ENCODE assay signal across 1 cellular context in genomic region chr17:42178817-42179216, GRCh38.
A peak's percentile ranks its signal among the peaks of the same experiment; 100 is the strongest.
TF ChIP-seq lines count a peak whose summit lies in the region.

No MANE protein-coding gene starts in this region.

TF ChIP-seq in GM12878, 131 proteins besides CTCF, POLR2A, EP300 and RAD21 (continued from another document and continues in another):
- TF ChIP-seq RELB (IDR thresholded peaks at IDR 0.05; ENCODE audit: low read depth) = no peak
- TF ChIP-seq ATF7 (IDR thresholded peaks at IDR 0.05; ENCODE audit: low read depth) = no peak
- no peak for TF ChIP-seq PAX8 (IDR thresholded peaks at IDR 0.05)
- no peak for TF ChIP-seq MAX (IDR thresholded peaks at IDR 0.05; ENCODE audit: low read depth, low read length)
- TF ChIP-seq EED (IDR thresholded peaks at IDR 0.05; ENCODE audit: low read depth) = peak; percentile 69; the same call in 1 of the 2 replicates
- no peak for TF ChIP-seq NKRF (conservative IDR thresholded peaks at IDR 0.05)
- no peak for TF ChIP-seq RCOR1 (conservative IDR thresholded peaks at IDR 0.05; ENCODE audit: low read depth, low read length)
- TF ChIP-seq E2F8 (IDR thresholded peaks at IDR 0.05; ENCODE audit: low read depth, partially characterized antibody) = no peak
- TF ChIP-seq BRCA1 (IDR thresholded peaks at IDR 0.05; ENCODE audit: low read depth, low read length) = no peak
- no peak for TF ChIP-seq ATF2 (IDR thresholded peaks at IDR 0.05; ENCODE audit: low read length)
- no peak for TF ChIP-seq SMC3 (IDR thresholded peaks at IDR 0.05; ENCODE audit: borderline replicate concordance, low read length)
- TF ChIP-seq MLLT1 (IDR thresholded peaks at IDR 0.05) = no peak
- TF ChIP-seq ZNF622 (IDR thresholded peaks at IDR 0.05) = no peak
- no peak for TF ChIP-seq LARP7 (IDR thresholded peaks at IDR 0.05)
- TF ChIP-seq ZSCAN29 (IDR thresholded peaks at IDR 0.05) = no peak
- no peak for TF ChIP-seq TCF7 (IDR thresholded peaks at IDR 0.05; ENCODE audit: borderline replicate concordance)
- no peak for TF ChIP-seq HDGF (IDR thresholded peaks at IDR 0.05)
- TF ChIP-seq FOS (IDR thresholded peaks at IDR 0.05; ENCODE audit: borderline replicate concordance, extremely low read depth, insufficient read length) = no peak
- TF ChIP-seq REST (IDR thresholded peaks at IDR 0.05; ENCODE audit: low read depth, low read length) = no peak
- no peak for TF ChIP-seq TARDBP (IDR thresholded peaks at IDR 0.05; ENCODE audit: borderline replicate concordance)
- no peak for TF ChIP-seq CBX5 (IDR thresholded peaks at IDR 0.05; ENCODE audit: low read depth)
- no peak for TF ChIP-seq SREBF2 (IDR thresholded peaks at IDR 0.05; ENCODE audit: low read length)
- no peak for TF ChIP-seq BMI1 (IDR thresholded peaks at IDR 0.05; ENCODE audit: borderline replicate concordance)
- no peak for TF ChIP-seq TAF1 (IDR thresholded peaks at IDR 0.05; ENCODE audit: borderline replicate concordance, low read depth, low read length)
- peak; percentile 51; the same call in 1 of the 2 replicates for TF ChIP-seq TBL1XR1 (IDR thresholded peaks at IDR 0.05; ENCODE audit: low read depth, low read length)
- TF ChIP-seq ZBED1 (IDR thresholded peaks at IDR 0.05; ENCODE audit: borderline replicate concordance) = no peak
- TF ChIP-seq STAT3 (IDR thresholded peaks at IDR 0.05; ENCODE audit: low read depth, low read length) = no peak
- TF ChIP-seq BCL11A (IDR thresholded peaks at IDR 0.05; ENCODE audit: low read depth, low read length) = no peak
- no peak for TF ChIP-seq ZNF384 (IDR thresholded peaks at IDR 0.05; ENCODE audit: borderline replicate concordance, low read depth, low read length)
- TF ChIP-seq KAT2A (conservative IDR thresholded peaks at IDR 0.05; ENCODE audit: control insufficient read depth, low read depth, low read length) = no peak
- no peak for TF ChIP-seq RBBP5 (conservative IDR thresholded peaks at IDR 0.05)
- TF ChIP-seq FOXK2 (IDR thresholded peaks at IDR 0.05) = no peak
- TF ChIP-seq ATF3 (IDR thresholded peaks at IDR 0.05; ENCODE audit: borderline replicate concordance, extremely low read depth, low read depth, low read length) = no peak
- no peak for TF ChIP-seq MEF2B (IDR thresholded peaks at IDR 0.05; ENCODE audit: partially characterized antibody, poor library complexity, severe bottlenecking)
- TF ChIP-seq RUNX3 (IDR thresholded peaks at IDR 0.05; ENCODE audit: low read length) = peak; percentile 32; the same call in 1 of the 2 replicates
- no peak for TF ChIP-seq EZH2 (IDR thresholded peaks at IDR 0.05; ENCODE audit: borderline replicate concordance, control insufficient read depth, low read depth, low read length)
- TF ChIP-seq CHD2 (IDR thresholded peaks at IDR 0.05; ENCODE audit: borderline replicate concordance, low read depth, low read length) = no peak
- TF ChIP-seq WRNIP1 (IDR thresholded peaks at IDR 0.05; ENCODE audit: borderline replicate concordance, low read depth, low read length) = no peak
- TF ChIP-seq SP1 (IDR thresholded peaks at IDR 0.05; ENCODE audit: low read depth, low read length) = no peak
- no peak for TF ChIP-seq KLF5 (IDR thresholded peaks at IDR 0.05; ENCODE audit: partially characterized antibody)
- peak; percentile 56 for TF ChIP-seq RELA (IDR thresholded peaks at IDR 0.05; ENCODE audit: borderline replicate concordance, partially characterized antibody)
- peak; percentile 49 to 68; a peak in 3 of 4 replicates for TF ChIP-seq IKZF2 (IDR thresholded peaks at IDR 0.05)
- TF ChIP-seq HDAC6 (IDR thresholded peaks at IDR 0.05; ENCODE audit: unreplicated experiment) = no peak
- TF ChIP-seq CBFB (IDR thresholded peaks at IDR 0.05; ENCODE audit: low read depth) = no peak
- TF ChIP-seq USF1 (IDR thresholded peaks at IDR 0.05; ENCODE audit: borderline replicate concordance, extremely low read length, insufficient read depth, low read depth, low read length) = no peak
- TF ChIP-seq ZBTB4 (CRISPR knock-in tag; IDR thresholded peaks at IDR 0.05) = no peak
